30 cellular contexts compared by ENCODE assay signal in the genomic region with DNA sequence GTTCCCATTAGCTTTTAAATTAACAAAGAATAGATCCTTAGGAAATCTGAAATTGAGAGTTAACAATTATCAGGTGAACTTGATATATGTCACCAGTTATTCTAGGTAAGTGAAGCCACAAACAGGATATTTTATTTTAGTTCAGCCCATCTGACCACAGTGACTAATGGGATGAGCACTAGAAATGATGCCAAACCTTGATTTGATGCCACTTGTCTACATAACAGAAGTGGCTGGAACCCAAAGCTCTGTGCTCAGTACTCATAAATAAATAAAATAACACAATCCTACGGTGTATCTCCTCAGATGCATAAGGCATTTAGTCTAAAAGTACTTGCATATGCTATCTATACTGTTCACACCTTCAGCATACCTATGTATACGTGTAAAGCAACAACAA. TPM values are rescaled to one million over a fixed set of nuclear protein-coding genes. Genes with fewer than 3 reads are reported as not detected.
"Had no signal": no experiment of that assay in that cellular context is flagged by ENCODE, and none has a peak within 500 bp of the region (broad histone marks: within the 10 kb centered on the region; RNA-seq: fewer than 3 reads in every experiment).

No MANE protein-coding gene starts in this region.

- DNase-seq: activated B cell treated with CpG ODN at 0.5 μM for 24 hours; activated CD4-positive, alpha-beta memory T cell treated with anti-CD3 and anti-CD28 coated beads, Interleukin-2, amount 10 ng/mL, durations not matched to agents 7 days and 5 days; activated CD4-positive, alpha-beta T cell treated with anti-CD3 and anti-CD28 coated beads for 4 hours; activated CD4-positive, CD25-positive, alpha-beta regulatory T cell treated with anti-CD3 and anti-CD28 coated beads, Interleukin-2, amount 50 U/mL, for 72 hours; activated CD8-positive, alpha-beta memory T cell treated with anti-CD3 and anti-CD28 coated beads for 24 hours; activated CD8-positive, alpha-beta memory T cell treated with anti-CD3 and anti-CD28 coated beads, Interleukin-2, amount 10 ng/mL, durations not matched to agents 7 days and 5 days; activated CD8-positive, alpha-beta memory T cell treated with anti-CD3 and anti-CD28 coated beads, Interleukin-2, amount 50 U/mL, for 48 hours; activated effector memory CD4-positive, alpha-beta T cell treated with Interleukin-2 at 50 U/mL for 16 hours; activated naive CD4-positive, alpha-beta T cell treated with anti-CD3 and anti-CD28 coated beads, Interleukin-2, amount 10 ng/mL, durations not matched to agents 7 days and 5 days; activated naive CD8-positive, alpha-beta T cell treated with anti-CD3 and anti-CD28 coated beads, Interleukin-2, amount 50 U/mL, for 24 hours; activated T-cell treated with anti-CD3 and anti-CD28 coated beads, Interleukin-2, amount 50 U/mL, for 48 hours; anterior cingulate cortex; Kasumi-1; KG1; NCI-H1105; NCI-H1417 treated with DMSO at 0.1 percent for 48 hours; NCI-H187 treated with DMSO at 0.1 percent for 48 hours; NCI-H2081; NCI-H345; NCI-H524 treated with DMSO at 0.1 percent for 48 hours; NK-92 treated with Interleukin-12 subunit alpha and Interleukin-12 subunit beta, amount 100 ng/mL, for 24 hours; PC-9; SIG-M5; T-cell; T-helper 17 cell; T-helper 9 cell had no signal

- ATAC-seq: activated CD8-positive, alpha-beta memory T cell treated with anti-CD3 and anti-CD28 coated beads, Interleukin-2, amount 10 ng/mL, durations not matched to agents 7 days and 5 days; activated naive CD8-positive, alpha-beta T cell treated with anti-CD3 and anti-CD28 coated beads, Interleukin-2, amount 50 U/mL, for 24 hours; Right ventricle myocardium inferior; SK-N-SH treated with all-trans-retinoic acid at 6 μM for 48 hours; T-cell; T-helper 17 cell had no signal

- H3K4me1 Mint-ChIP-seq: activated B cell treated with CpG ODN at 0.5 μM for 24 hours; activated CD4-positive, alpha-beta memory T cell treated with anti-CD3 and anti-CD28 coated beads, Interleukin-2, amount 10 ng/mL, durations not matched to agents 7 days and 5 days; activated CD8-positive, alpha-beta memory T cell treated with anti-CD3 and anti-CD28 coated beads, Interleukin-2, amount 10 ng/mL, durations not matched to agents 7 days and 5 days; activated naive CD4-positive, alpha-beta T cell treated with anti-CD3 and anti-CD28 coated beads, Interleukin-2, amount 10 ng/mL, durations not matched to agents 7 days and 5 days; activated naive CD8-positive, alpha-beta T cell treated with anti-CD3 and anti-CD28 coated beads, Interleukin-2, amount 50 U/mL, for 24 hours; brain; T-cell; T-helper 17 cell had no signal

- H3K36me3 Mint-ChIP-seq: activated CD8-positive, alpha-beta memory T cell treated with anti-CD3 and anti-CD28 coated beads, Interleukin-2, amount 10 ng/mL, durations not matched to agents 7 days and 5 days; activated naive CD4-positive, alpha-beta T cell treated with anti-CD3 and anti-CD28 coated beads, Interleukin-2, amount 10 ng/mL, durations not matched to agents 7 days and 5 days; activated naive CD8-positive, alpha-beta T cell; T-cell had no signal

- H3K27ac Mint-ChIP-seq: activated B cell treated with CpG ODN at 0.5 μM for 24 hours; activated CD4-positive, alpha-beta memory T cell treated with anti-CD3 and anti-CD28 coated beads, Interleukin-2, amount 10 ng/mL, durations not matched to agents 7 days and 5 days; activated CD8-positive, alpha-beta memory T cell treated with anti-CD3 and anti-CD28 coated beads, Interleukin-2, amount 10 ng/mL, durations not matched to agents 7 days and 5 days; activated naive CD4-positive, alpha-beta T cell treated with anti-CD3 and anti-CD28 coated beads, Interleukin-2, amount 10 ng/mL, durations not matched to agents 7 days and 5 days; activated naive CD8-positive, alpha-beta T cell; activated naive CD8-positive, alpha-beta T cell treated with anti-CD3 and anti-CD28 coated beads, Interleukin-2, amount 50 U/mL, for 24 hours; brain; T-cell; T-helper 17 cell had no signal

- H3K4me3 Mint-ChIP-seq: activated B cell treated with CpG ODN at 0.5 μM for 24 hours; activated CD4-positive, alpha-beta memory T cell treated with anti-CD3 and anti-CD28 coated beads, Interleukin-2, amount 10 ng/mL, durations not matched to agents 7 days and 5 days; activated CD8-positive, alpha-beta memory T cell treated with anti-CD3 and anti-CD28 coated beads, Interleukin-2, amount 10 ng/mL, durations not matched to agents 7 days and 5 days; activated naive CD4-positive, alpha-beta T cell treated with anti-CD3 and anti-CD28 coated beads, Interleukin-2, amount 10 ng/mL, durations not matched to agents 7 days and 5 days; activated naive CD8-positive, alpha-beta T cell; activated naive CD8-positive, alpha-beta T cell treated with anti-CD3 and anti-CD28 coated beads, Interleukin-2, amount 50 U/mL, for 24 hours; brain; T-cell; T-helper 17 cell had no signal

- H3K27me3 Mint-ChIP-seq: activated B cell treated with CpG ODN at 0.5 μM for 24 hours; activated CD4-positive, alpha-beta memory T cell treated with anti-CD3 and anti-CD28 coated beads, Interleukin-2, amount 10 ng/mL, durations not matched to agents 7 days and 5 days; activated CD8-positive, alpha-beta memory T cell treated with anti-CD3 and anti-CD28 coated beads, Interleukin-2, amount 10 ng/mL, durations not matched to agents 7 days and 5 days; activated naive CD4-positive, alpha-beta T cell treated with anti-CD3 and anti-CD28 coated beads, Interleukin-2, amount 10 ng/mL, durations not matched to agents 7 days and 5 days; activated naive CD8-positive, alpha-beta T cell; activated naive CD8-positive, alpha-beta T cell treated with anti-CD3 and anti-CD28 coated beads, Interleukin-2, amount 50 U/mL, for 24 hours; brain; T-helper 17 cell had no signal

- H3K9me3 Mint-ChIP-seq: activated CD4-positive, alpha-beta memory T cell treated with anti-CD3 and anti-CD28 coated beads, Interleukin-2, amount 10 ng/mL, durations not matched to agents 7 days and 5 days; activated naive CD4-positive, alpha-beta T cell treated with anti-CD3 and anti-CD28 coated beads, Interleukin-2, amount 10 ng/mL, durations not matched to agents 7 days and 5 days; activated naive CD8-positive, alpha-beta T cell treated with anti-CD3 and anti-CD28 coated beads, Interleukin-2, amount 50 U/mL, for 24 hours; T-cell had no signal

RNA-seq across cellular contexts. Expression of gene SLITRK4, which starts 12.2 kb away (rescaled TPM):
- total RNA-seq: activated B cell treated with CpG ODN at 0.5 μM for 24 hours; activated CD4-positive, alpha-beta memory T cell treated with anti-CD3 and anti-CD28 coated beads, Interleukin-2, amount 10 ng/mL, durations not matched to agents 7 days and 5 days; activated CD8-positive, alpha-beta memory T cell treated with anti-CD3 and anti-CD28 coated beads, Interleukin-2, amount 10 ng/mL, durations not matched to agents 7 days and 5 days; PC-9; T-cell had no signal
